In the genomic region with DNA sequence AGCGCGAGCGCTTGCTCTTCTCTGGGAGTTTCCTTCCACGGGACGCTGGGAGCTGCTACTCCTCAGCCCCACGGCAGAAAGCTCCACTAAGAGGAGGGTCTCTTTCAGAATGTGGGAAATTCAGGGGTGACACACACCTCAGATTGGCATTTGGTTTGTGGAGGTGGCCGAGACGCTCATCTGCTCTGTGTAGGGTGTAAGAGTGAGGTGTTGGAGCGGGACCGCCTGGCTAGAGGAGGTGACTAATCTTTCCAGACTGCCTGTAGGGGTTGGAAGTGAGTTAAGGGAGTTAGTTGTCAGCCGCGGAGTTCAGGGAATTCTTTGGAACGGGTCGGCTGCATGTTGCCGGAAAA, we compare ENCODE assay signal across 1 cellular context.
TF ChIP-seq lines count a peak whose summit lies in the region.

No MANE protein-coding gene starts in this region.

TF ChIP-seq in SK-N-SH, 30 proteins besides CTCF, POLR2A, EP300 and RAD21 (continued from another document):
- TF ChIP-seq, protein P1, sequence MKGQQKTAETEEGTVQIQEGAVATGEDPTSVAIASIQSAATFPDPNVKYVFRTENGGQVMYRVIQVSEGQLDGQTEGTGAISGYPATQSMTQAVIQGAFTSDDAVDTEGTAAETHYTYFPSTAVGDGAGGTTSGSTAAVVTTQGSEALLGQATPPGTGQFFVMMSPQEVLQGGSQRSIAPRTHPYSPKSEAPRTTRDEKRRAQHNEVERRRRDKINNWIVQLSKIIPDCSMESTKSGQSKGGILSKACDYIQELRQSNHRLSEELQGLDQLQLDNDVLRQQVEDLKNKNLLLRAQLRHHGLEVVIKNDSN (IDR thresholded peaks at IDR 0.05; ENCODE audit: borderline replicate concordance, low read depth) = no peak
- no peak for TF ChIP-seq RFX5 (IDR thresholded peaks at IDR 0.05; ENCODE audit: low read length)
- no peak for TF ChIP-seq RCOR1 (IDR thresholded peaks at IDR 0.05; ENCODE audit: low read length)
- TF ChIP-seq, protein P2, sequence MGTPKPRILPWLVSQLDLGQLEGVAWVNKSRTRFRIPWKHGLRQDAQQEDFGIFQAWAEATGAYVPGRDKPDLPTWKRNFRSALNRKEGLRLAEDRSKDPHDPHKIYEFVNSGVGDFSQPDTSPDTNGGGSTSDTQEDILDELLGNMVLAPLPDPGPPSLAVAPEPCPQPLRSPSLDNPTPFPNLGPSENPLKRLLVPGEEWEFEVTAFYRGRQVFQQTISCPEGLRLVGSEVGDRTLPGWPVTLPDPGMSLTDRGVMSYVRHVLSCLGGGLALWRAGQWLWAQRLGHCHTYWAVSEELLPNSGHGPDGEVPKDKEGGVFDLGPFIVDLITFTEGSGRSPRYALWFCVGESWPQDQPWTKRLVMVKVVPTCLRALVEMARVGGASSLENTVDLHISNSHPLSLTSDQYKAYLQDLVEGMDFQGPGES (IDR thresholded peaks at IDR 0.05; ENCODE audit: low read depth, low read length) = no peak
- TF ChIP-seq TAF1 (IDR thresholded peaks at IDR 0.05; ENCODE audit: borderline replicate concordance, low read depth, low read length) = 0 out of 2 replicates have a peak, but pooled peaks have one; percentile 8
- TF ChIP-seq, protein P3, sequence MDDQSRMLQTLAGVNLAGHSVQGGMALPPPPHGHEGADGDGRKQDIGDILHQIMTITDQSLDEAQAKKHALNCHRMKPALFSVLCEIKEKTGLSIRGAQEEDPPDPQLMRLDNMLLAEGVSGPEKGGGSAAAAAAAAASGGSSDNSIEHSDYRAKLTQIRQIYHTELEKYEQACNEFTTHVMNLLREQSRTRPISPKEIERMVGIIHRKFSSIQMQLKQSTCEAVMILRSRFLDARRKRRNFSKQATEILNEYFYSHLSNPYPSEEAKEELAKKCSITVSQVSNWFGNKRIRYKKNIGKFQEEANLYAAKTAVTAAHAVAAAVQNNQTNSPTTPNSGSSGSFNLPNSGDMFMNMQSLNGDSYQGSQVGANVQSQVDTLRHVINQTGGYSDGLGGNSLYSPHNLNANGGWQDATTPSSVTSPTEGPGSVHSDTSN (IDR thresholded peaks at IDR 0.05) = no peak
- no peak for TF ChIP-seq FOXM1 (IDR thresholded peaks at IDR 0.05; ENCODE audit: low read depth)
- TF ChIP-seq, protein P4, sequence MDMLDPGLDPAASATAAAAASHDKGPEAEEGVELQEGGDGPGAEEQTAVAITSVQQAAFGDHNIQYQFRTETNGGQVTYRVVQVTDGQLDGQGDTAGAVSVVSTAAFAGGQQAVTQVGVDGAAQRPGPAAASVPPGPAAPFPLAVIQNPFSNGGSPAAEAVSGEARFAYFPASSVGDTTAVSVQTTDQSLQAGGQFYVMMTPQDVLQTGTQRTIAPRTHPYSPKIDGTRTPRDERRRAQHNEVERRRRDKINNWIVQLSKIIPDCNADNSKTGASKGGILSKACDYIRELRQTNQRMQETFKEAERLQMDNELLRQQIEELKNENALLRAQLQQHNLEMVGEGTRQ (IDR thresholded peaks at IDR 0.05; ENCODE audit: borderline replicate concordance, low read depth, low read length) = no peak
- TF ChIP-seq EZH2phosphoT487 (IDR thresholded peaks at IDR 0.05; ENCODE audit: borderline replicate concordance, low read depth) = no peak
- TF ChIP-seq, protein P5, sequence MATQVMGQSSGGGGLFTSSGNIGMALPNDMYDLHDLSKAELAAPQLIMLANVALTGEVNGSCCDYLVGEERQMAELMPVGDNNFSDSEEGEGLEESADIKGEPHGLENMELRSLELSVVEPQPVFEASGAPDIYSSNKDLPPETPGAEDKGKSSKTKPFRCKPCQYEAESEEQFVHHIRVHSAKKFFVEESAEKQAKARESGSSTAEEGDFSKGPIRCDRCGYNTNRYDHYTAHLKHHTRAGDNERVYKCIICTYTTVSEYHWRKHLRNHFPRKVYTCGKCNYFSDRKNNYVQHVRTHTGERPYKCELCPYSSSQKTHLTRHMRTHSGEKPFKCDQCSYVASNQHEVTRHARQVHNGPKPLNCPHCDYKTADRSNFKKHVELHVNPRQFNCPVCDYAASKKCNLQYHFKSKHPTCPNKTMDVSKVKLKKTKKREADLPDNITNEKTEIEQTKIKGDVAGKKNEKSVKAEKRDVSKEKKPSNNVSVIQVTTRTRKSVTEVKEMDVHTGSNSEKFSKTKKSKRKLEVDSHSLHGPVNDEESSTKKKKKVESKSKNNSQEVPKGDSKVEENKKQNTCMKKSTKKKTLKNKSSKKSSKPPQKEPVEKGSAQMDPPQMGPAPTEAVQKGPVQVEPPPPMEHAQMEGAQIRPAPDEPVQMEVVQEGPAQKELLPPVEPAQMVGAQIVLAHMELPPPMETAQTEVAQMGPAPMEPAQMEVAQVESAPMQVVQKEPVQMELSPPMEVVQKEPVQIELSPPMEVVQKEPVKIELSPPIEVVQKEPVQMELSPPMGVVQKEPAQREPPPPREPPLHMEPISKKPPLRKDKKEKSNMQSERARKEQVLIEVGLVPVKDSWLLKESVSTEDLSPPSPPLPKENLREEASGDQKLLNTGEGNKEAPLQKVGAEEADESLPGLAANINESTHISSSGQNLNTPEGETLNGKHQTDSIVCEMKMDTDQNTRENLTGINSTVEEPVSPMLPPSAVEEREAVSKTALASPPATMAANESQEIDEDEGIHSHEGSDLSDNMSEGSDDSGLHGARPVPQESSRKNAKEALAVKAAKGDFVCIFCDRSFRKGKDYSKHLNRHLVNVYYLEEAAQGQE (IDR thresholded peaks at IDR 0.05; ENCODE audit: low read depth, low read length) = no peak
- TF ChIP-seq POLR2AphosphoS5 (IDR thresholded peaks at IDR 0.05; ENCODE audit: low read depth, low read length) = no peak
- no peak for TF ChIP-seq JUND (IDR thresholded peaks at IDR 0.05)
- no peak for TF ChIP-seq MEF2A (IDR thresholded peaks at IDR 0.05; ENCODE audit: borderline replicate concordance, low read depth)
- TF ChIP-seq TCF12 (IDR thresholded peaks at IDR 0.05) = no peak
- TF ChIP-seq FOXJ3 (CRISPR knock-in tag; IDR thresholded peaks at IDR 0.05) = no peak
- no peak for TF ChIP-seq CHD2 (IDR thresholded peaks at IDR 0.05; ENCODE audit: low read length, partially characterized antibody)
